ENCODE assay signal across 8 cellular contexts in the genomic region with DNA sequence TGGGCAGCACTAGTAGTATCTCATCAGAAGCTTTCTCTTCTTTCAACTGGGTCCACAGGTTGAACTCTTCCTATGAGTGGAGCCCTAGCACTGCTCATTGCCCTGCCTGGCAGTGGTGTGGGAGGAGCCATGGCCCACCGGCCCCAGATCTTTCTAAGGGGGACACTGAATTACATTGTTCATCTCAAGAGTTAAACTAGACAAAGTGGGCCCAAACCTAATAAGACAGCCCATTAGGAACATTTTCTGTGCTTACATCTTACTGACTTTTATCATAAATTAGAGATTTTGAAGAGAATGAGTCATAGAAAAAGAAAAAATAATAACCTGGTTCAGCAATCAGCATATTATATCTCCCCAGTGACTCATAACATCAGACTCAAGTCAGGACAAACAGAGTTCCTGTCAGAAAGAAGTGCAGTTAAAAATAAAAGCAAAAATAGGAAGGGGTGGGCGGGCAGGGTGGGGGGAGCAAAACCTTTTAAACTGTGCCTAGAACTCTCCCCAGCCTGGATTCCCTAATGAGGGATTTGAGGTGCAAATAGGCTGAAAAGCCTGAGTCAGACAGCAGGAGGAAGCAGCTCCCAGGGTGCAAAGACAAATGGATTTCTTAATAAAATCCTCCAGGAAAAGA.
DNase-seq lines count a peak whose midpoint lies in the region; ATAC-seq, FAIRE-seq and TF ChIP-seq lines count a peak whose summit lies in the region.

No MANE protein-coding gene starts in this region.

- H3K4me3 ChIP-seq in CD8-positive, alpha-beta T cell (ENCODE audit: low read depth, low read length) = no peak overlapping the region
- no peak overlapping the region for H3K4me3 ChIP-seq in Peyer's patch
- no peak overlapping the region for H3K4me3 ChIP-seq in gastroesophageal sphincter

- peak overlapping the region; percentile 53 for H3K27ac Mint-ChIP-seq in CD8-positive, alpha-beta T cell

- peak; percentile 61 for ATAC-seq in CD8-positive, alpha-beta T cell
- ATAC-seq in HG02938 (IDR thresholded peaks at IDR 0.05; ENCODE audit: unreplicated experiment) (peak; percentile 47), gastroesophageal sphincter (no peak)

- WGBS in gastroesophageal sphincter (ENCODE audit: low coverage in 1 of 2), 2 donors = 17 to 56% methylated on average over 2 of the region's 2 CpGs

- peaks cover 25% of the 10 kb centered on the region for H3K4me1 ChIP-seq in CD8-positive, alpha-beta T cell (ENCODE audit: insufficient read depth, low read length)
- H3K4me1 ChIP-seq in Peyer's patch (no peaks in the 10 kb centered on the region), gastroesophageal sphincter (peaks cover 0 to 10% (median 6%) of the 10 kb centered on the region in 3 donors)

- no peaks in the 10 kb centered on the region for H3K9me3 ChIP-seq in CD8-positive, alpha-beta T cell (ENCODE audit: low read length)
- H3K9me3 ChIP-seq in Peyer's patch = no peaks in the 10 kb centered on the region
- no peaks in the 10 kb centered on the region for H3K9me3 ChIP-seq in gastroesophageal sphincter

- H3K27me3 Mint-ChIP-seq in CD8-positive, alpha-beta T cell (ENCODE audit: low read depth) = no peaks in the 10 kb centered on the region

- POLR2A ChIA-PET in CD8-positive, alpha-beta T cell (lab: Charles Lee) = interaction anchor here (2.3 kb wide), 1 partner anchor 9 kb away, joined by 5 read pairs; no protein-coding TSS in a partner anchor

- no peak overlapping the region for H3K4me3 Mint-ChIP-seq in CD8-positive, alpha-beta T cell

- FAIRE-seq in urothelium cell line (lab: Jason Lieb, UNC) = no peak

- no peaks in the 10 kb centered on the region for H3K27me3 ChIP-seq in CD8-positive, alpha-beta T cell (ENCODE audit: insufficient read depth, low read length)
- H3K27me3 ChIP-seq in Peyer's patch (no peaks in the 10 kb centered on the region), gastroesophageal sphincter (no peaks in the 10 kb centered on the region)

- DNase-seq in CD8-positive, alpha-beta T cell = peak in 1 of 7 experiments; percentile 13
- peak; percentile 24 for DNase-seq in activated T-cell treated with anti-CD3 and anti-CD28 coated beads, Interleukin-2, amount 50 U/mL, for 1 hour
- DNase-seq in iPS-NIHi7 (ENCODE audit: extremely low spot score) (peak; percentile 29), urothelium cell line (ENCODE audit: low spot score) (peak; percentile 57), NCI-H69 (lab: John Stamatoyannopoulos, UW) (no peak), Peyer's patch (no peak)

- no peaks in the 10 kb centered on the region for H3K36me3 ChIP-seq in CD8-positive, alpha-beta T cell (ENCODE audit: insufficient read depth, low read length)
- no peaks in the 10 kb centered on the region for H3K36me3 ChIP-seq in Peyer's patch
- no peaks in the 10 kb centered on the region for H3K36me3 ChIP-seq in gastroesophageal sphincter

- intact Hi-C loops in CD8-positive, alpha-beta T cell (cut with DNase I, micrococcal nuclease) = loop anchor here in 1 of 2 experiments (1.0 to 5.0 kb wide), 2 partner anchors 48 to 161 kb away; partner anchors contain the start of gene TRIB2

- no peaks in the 10 kb centered on the region for H3K9me3 Mint-ChIP-seq in CD8-positive, alpha-beta T cell

- no peaks in the 10 kb centered on the region for H3K36me3 Mint-ChIP-seq in CD8-positive, alpha-beta T cell

- peaks cover 38% of the 10 kb centered on the region for H3K4me1 Mint-ChIP-seq in CD8-positive, alpha-beta T cell (ENCODE audit: low read depth)

- no peak for TF ChIP-seq CTCF in CD8-positive, alpha-beta T cell (IDR thresholded peaks at IDR 0.05)
- TF ChIP-seq CTCF in Peyer's patch (IDR thresholded peaks at IDR 0.05) (no peak), gastroesophageal sphincter (IDR thresholded peaks at IDR 0.05) (peak in 2 of 4 experiments; percentile 17 to 28)

- no peak overlapping the region for H3K27ac ChIP-seq in CD8-positive, alpha-beta T cell (ENCODE audit: low read depth, low read length)
- H3K27ac ChIP-seq in Peyer's patch = no peak overlapping the region
- H3K27ac ChIP-seq in gastroesophageal sphincter = no peak overlapping the region

- CTCF ChIA-PET in CD8-positive, alpha-beta T cell (lab: Charles Lee) = interaction anchor here (1.7 kb wide), 1 partner anchor 161 kb away, joined by 6 read pairs; the partner anchor contains the start of gene TRIB2

- TF ChIP-seq EP300 in gastroesophageal sphincter (IDR thresholded peaks at IDR 0.05) = no peak

- TF ChIP-seq POLR2A in Peyer's patch (IDR thresholded peaks at IDR 0.05) = no peak
- no peak for TF ChIP-seq POLR2A in gastroesophageal sphincter (IDR thresholded peaks at IDR 0.05)

Comparison
In these comparisons a context has a peak if more than half of its experiments do, and no peak if none do; other contexts are left out.
1. DNase-seq: peak in activated T-cell treated with anti-CD3 and anti-CD28 coated beads, Interleukin-2, amount 50 U/mL, for 1 hour (single experiment), iPS-NIHi7 (single experiment) and urothelium cell line (single experiment); none in NCI-H69 (single experiment) and Peyer's patch (0 of 3).